ENCODE assay signal across 1 cellular context in the genomic region with DNA sequence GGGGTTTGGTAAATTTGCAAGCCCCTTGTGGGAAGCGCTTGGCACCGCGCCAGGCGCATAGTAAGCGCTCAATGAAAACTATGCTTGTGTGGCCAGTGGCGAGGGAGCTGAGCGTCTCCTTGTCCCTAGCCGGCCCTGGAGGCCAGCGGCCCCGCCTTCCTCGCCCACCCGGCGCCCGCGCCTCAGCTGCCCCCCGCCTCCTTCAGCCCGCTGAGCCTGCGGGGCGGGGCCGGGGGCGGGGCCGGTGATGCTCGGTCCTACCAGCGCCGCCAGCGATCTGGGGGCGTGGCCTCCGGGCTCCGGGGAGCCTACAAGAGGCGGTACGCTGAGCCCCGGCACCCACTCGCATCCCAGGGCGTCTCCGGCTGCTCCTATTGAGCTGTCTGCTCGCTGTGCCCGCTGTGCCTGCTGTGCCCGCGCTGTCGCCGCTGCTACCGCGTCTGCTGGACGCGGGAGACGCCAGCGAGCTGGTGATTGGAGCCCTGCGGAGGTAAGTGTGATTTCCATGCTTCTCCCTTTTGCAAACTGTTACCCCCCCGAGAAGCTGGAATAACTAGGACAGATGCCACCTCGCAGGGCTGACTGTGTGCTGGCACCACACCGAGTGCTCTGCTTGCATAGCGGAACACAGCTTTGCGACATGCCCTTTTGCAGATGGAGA.
A peak's percentile ranks its signal among the peaks of the same experiment; 100 is the strongest.
TF ChIP-seq lines count a peak whose summit lies in the region.

A gene with protein sequence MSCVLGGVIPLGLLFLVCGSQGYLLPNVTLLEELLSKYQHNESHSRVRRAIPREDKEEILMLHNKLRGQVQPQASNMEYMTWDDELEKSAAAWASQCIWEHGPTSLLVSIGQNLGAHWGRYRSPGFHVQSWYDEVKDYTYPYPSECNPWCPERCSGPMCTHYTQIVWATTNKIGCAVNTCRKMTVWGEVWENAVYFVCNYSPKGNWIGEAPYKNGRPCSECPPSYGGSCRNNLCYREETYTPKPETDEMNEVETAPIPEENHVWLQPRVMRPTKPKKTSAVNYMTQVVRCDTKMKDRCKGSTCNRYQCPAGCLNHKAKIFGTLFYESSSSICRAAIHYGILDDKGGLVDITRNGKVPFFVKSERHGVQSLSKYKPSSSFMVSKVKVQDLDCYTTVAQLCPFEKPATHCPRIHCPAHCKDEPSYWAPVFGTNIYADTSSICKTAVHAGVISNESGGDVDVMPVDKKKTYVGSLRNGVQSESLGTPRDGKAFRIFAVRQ (plus strand): TSS at position 342 of the 661 bp plus-strand sequence. CDS start 18,511 bp downstream, outside the sequence.

TF ChIP-seq in HEK293, 187 proteins besides CTCF, POLR2A, EP300 and RAD21 (continued from another document):
- TF ChIP-seq KLF9 (tag by site-specific recombination; IDR thresholded peaks at IDR 0.05; ENCODE audit: low read depth): peak; percentile 64; the same call in 1 of the 2 replicates
- TF ChIP-seq GLIS2 (tag by site-specific recombination; IDR thresholded peaks at IDR 0.05): peak; percentile 47
- peak; percentile 13; the same call in 1 of the 2 replicates for TF ChIP-seq ZBTB20 (tag by site-specific recombination; IDR thresholded peaks at IDR 0.05)
- TF ChIP-seq, protein P1, sequence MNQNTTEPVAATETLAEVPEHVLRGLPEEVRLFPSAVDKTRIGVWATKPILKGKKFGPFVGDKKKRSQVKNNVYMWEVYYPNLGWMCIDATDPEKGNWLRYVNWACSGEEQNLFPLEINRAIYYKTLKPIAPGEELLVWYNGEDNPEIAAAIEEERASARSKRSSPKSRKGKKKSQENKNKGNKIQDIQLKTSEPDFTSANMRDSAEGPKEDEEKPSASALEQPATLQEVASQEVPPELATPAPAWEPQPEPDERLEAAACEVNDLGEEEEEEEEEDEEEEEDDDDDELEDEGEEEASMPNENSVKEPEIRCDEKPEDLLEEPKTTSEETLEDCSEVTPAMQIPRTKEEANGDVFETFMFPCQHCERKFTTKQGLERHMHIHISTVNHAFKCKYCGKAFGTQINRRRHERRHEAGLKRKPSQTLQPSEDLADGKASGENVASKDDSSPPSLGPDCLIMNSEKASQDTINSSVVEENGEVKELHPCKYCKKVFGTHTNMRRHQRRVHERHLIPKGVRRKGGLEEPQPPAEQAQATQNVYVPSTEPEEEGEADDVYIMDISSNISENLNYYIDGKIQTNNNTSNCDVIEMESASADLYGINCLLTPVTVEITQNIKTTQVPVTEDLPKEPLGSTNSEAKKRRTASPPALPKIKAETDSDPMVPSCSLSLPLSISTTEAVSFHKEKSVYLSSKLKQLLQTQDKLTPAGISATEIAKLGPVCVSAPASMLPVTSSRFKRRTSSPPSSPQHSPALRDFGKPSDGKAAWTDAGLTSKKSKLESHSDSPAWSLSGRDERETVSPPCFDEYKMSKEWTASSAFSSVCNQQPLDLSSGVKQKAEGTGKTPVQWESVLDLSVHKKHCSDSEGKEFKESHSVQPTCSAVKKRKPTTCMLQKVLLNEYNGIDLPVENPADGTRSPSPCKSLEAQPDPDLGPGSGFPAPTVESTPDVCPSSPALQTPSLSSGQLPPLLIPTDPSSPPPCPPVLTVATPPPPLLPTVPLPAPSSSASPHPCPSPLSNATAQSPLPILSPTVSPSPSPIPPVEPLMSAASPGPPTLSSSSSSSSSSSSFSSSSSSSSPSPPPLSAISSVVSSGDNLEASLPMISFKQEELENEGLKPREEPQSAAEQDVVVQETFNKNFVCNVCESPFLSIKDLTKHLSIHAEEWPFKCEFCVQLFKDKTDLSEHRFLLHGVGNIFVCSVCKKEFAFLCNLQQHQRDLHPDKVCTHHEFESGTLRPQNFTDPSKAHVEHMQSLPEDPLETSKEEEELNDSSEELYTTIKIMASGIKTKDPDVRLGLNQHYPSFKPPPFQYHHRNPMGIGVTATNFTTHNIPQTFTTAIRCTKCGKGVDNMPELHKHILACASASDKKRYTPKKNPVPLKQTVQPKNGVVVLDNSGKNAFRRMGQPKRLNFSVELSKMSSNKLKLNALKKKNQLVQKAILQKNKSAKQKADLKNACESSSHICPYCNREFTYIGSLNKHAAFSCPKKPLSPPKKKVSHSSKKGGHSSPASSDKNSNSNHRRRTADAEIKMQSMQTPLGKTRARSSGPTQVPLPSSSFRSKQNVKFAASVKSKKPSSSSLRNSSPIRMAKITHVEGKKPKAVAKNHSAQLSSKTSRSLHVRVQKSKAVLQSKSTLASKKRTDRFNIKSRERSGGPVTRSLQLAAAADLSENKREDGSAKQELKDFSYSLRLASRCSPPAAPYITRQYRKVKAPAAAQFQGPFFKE (tag by site-specific recombination; IDR thresholded peaks at IDR 0.05; ENCODE audit: borderline replicate concordance): 0 out of 2 replicates have a peak, but pooled peaks have one; percentile 53
- 0 out of 2 replicates have a peak, but pooled peaks have one; percentile 47 for TF ChIP-seq ZNF677 (tag by site-specific recombination; IDR thresholded peaks at IDR 0.05)
- TF ChIP-seq ZFHX2 (tag by site-specific recombination; conservative IDR thresholded peaks at IDR 0.05): peak; percentile 68
- TF ChIP-seq, protein P2, sequence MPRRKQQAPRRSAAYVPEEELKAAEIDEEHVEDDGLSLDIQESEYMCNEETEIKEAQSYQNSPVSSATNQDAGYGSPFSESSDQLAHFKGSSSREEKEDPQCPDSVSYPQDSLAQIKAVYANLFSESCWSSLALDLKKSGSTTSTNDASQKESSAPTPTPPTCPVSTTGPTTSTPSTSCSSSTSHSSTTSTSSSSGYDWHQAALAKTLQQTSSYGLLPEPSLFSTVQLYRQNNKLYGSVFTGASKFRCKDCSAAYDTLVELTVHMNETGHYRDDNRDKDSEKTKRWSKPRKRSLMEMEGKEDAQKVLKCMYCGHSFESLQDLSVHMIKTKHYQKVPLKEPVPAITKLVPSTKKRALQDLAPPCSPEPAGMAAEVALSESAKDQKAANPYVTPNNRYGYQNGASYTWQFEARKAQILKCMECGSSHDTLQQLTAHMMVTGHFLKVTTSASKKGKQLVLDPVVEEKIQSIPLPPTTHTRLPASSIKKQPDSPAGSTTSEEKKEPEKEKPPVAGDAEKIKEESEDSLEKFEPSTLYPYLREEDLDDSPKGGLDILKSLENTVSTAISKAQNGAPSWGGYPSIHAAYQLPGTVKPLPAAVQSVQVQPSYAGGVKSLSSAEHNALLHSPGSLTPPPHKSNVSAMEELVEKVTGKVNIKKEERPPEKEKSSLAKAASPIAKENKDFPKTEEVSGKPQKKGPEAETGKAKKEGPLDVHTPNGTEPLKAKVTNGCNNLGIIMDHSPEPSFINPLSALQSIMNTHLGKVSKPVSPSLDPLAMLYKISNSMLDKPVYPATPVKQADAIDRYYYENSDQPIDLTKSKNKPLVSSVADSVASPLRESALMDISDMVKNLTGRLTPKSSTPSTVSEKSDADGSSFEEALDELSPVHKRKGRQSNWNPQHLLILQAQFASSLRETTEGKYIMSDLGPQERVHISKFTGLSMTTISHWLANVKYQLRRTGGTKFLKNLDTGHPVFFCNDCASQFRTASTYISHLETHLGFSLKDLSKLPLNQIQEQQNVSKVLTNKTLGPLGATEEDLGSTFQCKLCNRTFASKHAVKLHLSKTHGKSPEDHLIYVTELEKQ (tag by site-specific recombination; IDR thresholded peaks at IDR 0.05; ENCODE audit: borderline replicate concordance): no peak
- TF ChIP-seq, protein P3, sequence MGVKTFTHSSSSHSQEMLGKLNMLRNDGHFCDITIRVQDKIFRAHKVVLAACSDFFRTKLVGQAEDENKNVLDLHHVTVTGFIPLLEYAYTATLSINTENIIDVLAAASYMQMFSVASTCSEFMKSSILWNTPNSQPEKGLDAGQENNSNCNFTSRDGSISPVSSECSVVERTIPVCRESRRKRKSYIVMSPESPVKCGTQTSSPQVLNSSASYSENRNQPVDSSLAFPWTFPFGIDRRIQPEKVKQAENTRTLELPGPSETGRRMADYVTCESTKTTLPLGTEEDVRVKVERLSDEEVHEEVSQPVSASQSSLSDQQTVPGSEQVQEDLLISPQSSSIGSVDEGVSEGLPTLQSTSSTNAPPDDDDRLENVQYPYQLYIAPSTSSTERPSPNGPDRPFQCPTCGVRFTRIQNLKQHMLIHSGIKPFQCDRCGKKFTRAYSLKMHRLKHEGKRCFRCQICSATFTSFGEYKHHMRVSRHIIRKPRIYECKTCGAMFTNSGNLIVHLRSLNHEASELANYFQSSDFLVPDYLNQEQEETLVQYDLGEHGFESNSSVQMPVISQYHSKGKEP (tag by site-specific recombination; IDR thresholded peaks at IDR 0.05): 0 out of 2 replicates have a peak, but pooled peaks have one; percentile 26
- TF ChIP-seq TRIM28 (IDR thresholded peaks at IDR 0.05; ENCODE audit: borderline replicate concordance, low read length): no peak
